In the genomic region with DNA sequence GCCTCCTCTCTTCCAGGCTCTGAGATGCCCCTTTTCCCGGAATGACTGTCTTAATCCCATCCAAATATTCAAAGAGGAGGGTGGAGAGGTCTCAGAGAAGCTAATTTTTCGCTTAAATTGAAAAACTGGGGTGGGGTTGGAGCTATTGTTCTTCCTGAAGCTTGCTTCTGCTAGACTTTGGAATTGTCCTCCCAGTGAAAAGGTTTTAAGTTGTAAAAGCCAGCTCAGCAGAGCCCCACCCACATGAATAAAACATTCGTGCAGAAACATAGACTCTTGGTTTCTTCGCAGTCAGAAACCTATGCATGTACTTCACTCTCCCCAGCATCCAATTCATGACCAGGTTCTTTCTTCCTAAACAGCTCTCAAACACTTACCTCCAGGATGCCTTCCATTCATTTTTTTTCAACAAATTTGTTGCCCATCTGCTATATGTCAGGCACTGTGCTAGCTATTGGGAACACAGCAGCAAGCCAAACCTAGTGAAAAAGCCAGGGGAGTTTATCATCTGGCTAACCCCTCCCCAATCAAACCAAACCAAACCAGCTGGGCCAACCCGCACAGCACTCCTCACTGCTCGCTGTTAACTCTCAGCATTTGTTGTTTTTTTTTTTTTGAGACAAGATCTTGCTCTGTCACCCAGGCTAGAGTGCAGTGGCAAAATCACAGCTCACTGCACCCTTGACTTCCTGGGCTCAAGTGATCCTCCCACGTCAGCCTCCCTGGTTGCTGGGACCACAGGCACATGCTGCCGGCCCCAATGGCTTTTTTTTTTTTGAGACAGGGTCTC, we compare ENCODE assay signal across 23 cellular contexts. TPM values are rescaled to one million over a fixed set of nuclear protein-coding genes. Genes with fewer than 3 reads are reported as not detected.
A peak's percentile ranks its signal among the peaks of the same experiment; 100 is the strongest.
DNase-seq lines count a peak whose midpoint lies in the region; ATAC-seq and TF ChIP-seq lines count a peak whose summit lies in the region.
"Had no signal": no experiment of that assay in that cellular context is flagged by ENCODE, and none has a peak within 500 bp of the region (broad histone marks: within the 10 kb centered on the region; RNA-seq: fewer than 3 reads in every experiment).

No MANE protein-coding gene starts in this region.

- H3K36me3 ChIP-seq in PC-9 (ENCODE audit: low read depth) = no peaks in the 10 kb centered on the region
- no peaks in the 10 kb centered on the region for H3K36me3 ChIP-seq in iPS DF 6.9 (ENCODE audit: control insufficient read depth, insufficient read depth, low read length)
- no peaks in the 10 kb centered on the region for H3K36me3 ChIP-seq in neuronal stem cell (replicated peaks in 1 of 2; ENCODE audit: control insufficient read depth in 2 of 2, insufficient read depth in 2 of 2, low read length in 2 of 2)
- H3K36me3 ChIP-seq in uterus = no peaks in the 10 kb centered on the region
- H3K36me3 ChIP-seq: adrenal gland had no signal

- H2AK5ac ChIP-seq in neuronal stem cell (ENCODE audit: low read depth, low read length) = no peak overlapping the region

- no peaks in the 10 kb centered on the region for H3K79me2 ChIP-seq in PC-9 (ENCODE audit: low read depth)

- no peak overlapping the region for H4K91ac ChIP-seq in neuronal stem cell (ENCODE audit: low read depth, low read length, poor library complexity)

- H3F3A ChIP-seq in PC-9 (ENCODE audit: insufficient read depth, low read depth) = peaks cover 7% of the 10 kb centered on the region; the same call in 1 of the 2 replicates

- POLR2A ChIA-PET in PC-9 (lab: Charles Lee; ENCODE audit: unreplicated experiment) = no interaction called here

- H2BK120ac ChIP-seq in neuronal stem cell (ENCODE audit: low read depth, low read length) = no peak overlapping the region

- no peak overlapping the region for H2BK15ac ChIP-seq in neuronal stem cell (ENCODE audit: low read length)

- no peaks in the 10 kb centered on the region for H3K79me1 ChIP-seq in neuronal stem cell (ENCODE audit: low read depth, low read length)

- no peak overlapping the region for H2BK12ac ChIP-seq in neuronal stem cell (ENCODE audit: low read length)

- no peak for ATAC-seq in GM18867 (IDR thresholded peaks at IDR 0.05; ENCODE audit: unreplicated experiment)
- ATAC-seq: natural killer cell treated with Interleukin-12 subunit alpha and Interleukin-12 subunit beta and Interleukin-15 and Interleukin-18, amount 100 ng/mL, for 72 hours; right cardiac atrium; stimulated activated naive B cell treated with anti-CD40 and anti-IgM and Interleukin-4, amounts not matched to agents 10 μg/mL and 1 μg/mL and 100 μg/mL, for 72 hours had no signal

- H3K4me1 ChIP-seq in PC-9 (replicated peaks; ENCODE audit: insufficient read depth) = peaks cover 13% of the 10 kb centered on the region
- H3K4me1 ChIP-seq in iPS DF 6.9 (ENCODE audit: control insufficient read depth, insufficient read depth, low read length) = no peaks in the 10 kb centered on the region
- peaks cover 2 to 3% of the 10 kb centered on the region in 2 donors for H3K4me1 ChIP-seq in neuronal stem cell (ENCODE audit: control insufficient read depth in 2 of 2, insufficient read depth in 1 of 2, low read depth in 1 of 2, low read length in 2 of 2)
- no peaks in the 10 kb centered on the region for H3K4me1 ChIP-seq in uterus
- H3K4me1 ChIP-seq: adrenal gland had no signal

- peak overlapping the region; percentile 22; the same call in 1 of the 2 replicates for H3K4me3 ChIP-seq in PC-9
- 0 out of 2 replicates have a peak overlapping the region, but pooled peaks have one; percentile 9 for H3K4me3 ChIP-seq in iPS DF 6.9 (ENCODE audit: low read length)
- no peak overlapping the region for H3K4me3 ChIP-seq in neuronal stem cell (ENCODE audit: low read length in 2 of 2)
- no peak overlapping the region for H3K4me3 ChIP-seq in uterus
- H3K4me3 ChIP-seq: adrenal gland had no signal

- TF ChIP-seq CTCF in PC-9 (conservative IDR thresholded peaks at IDR 0.05) (no peak), uterus (IDR thresholded peaks at IDR 0.05) (no peak)

- H3K9me2 ChIP-seq in PC-9 (ENCODE audit: insufficient read depth) = no peaks in the 10 kb centered on the region

- peak; percentile 50 for DNase-seq in DMS53 (lab: John Stamatoyannopoulos, UW)
- no peak for DNase-seq in PC-9
- DNase-seq in iPS DF 6.9 (ENCODE audit: low read depth, low spot score) = no peak
- no peak for DNase-seq in neuronal stem cell (ENCODE audit: low spot score)
- no peak for DNase-seq in uterus
- no peak for DNase-seq in NCI-H2107 (lab: John Stamatoyannopoulos, UW)
- no peak for DNase-seq in C1 segment of cervical spinal cord (lab: John Stamatoyannopoulos, UW)
- DNase-seq: ACHN; activated CD4-positive, alpha-beta T cell treated with anti-CD3 and anti-CD28 coated beads for 48 hours; activated effector memory CD4-positive, alpha-beta T cell treated with anti-CD3 and anti-CD28 coated beads, Interleukin-2, amount 50 U/mL, for 16 hours; adrenal gland; CD4-positive, CD25-positive, alpha-beta regulatory T cell; DND-41; H9; immature natural killer cell; Kasumi-1; mammary epithelial cell; NCI-H1417; right cardiac atrium; RPMI8226; stimulated activated naive B cell treated with anti-CD40 and anti-IgM and Interleukin-4, amounts not matched to agents 10 μg/mL and 1 μg/mL and 100 μg/mL, for 72 hours had no signal

- H3K18ac ChIP-seq in neuronal stem cell (ENCODE audit: low read length) = no peak overlapping the region

- H3K27ac ChIP-seq in PC-9 (0 out of 2 replicates have a peak overlapping the region, but pooled peaks have one; percentile 11), iPS DF 6.9 (ENCODE audit: low read length) (no peak overlapping the region), neuronal stem cell (replicated peaks; ENCODE audit: low read length) (no peak overlapping the region), uterus (no peak overlapping the region)
- H3K27ac ChIP-seq: adrenal gland had no signal

- H3K14ac ChIP-seq in neuronal stem cell (ENCODE audit: low read length) = no peak overlapping the region

- no peak overlapping the region for H3K4ac ChIP-seq in neuronal stem cell (ENCODE audit: low read length)

- H3K23ac ChIP-seq in neuronal stem cell (ENCODE audit: low read depth, low read length, poor library complexity) = no peak overlapping the region

- H3K9me3 ChIP-seq in PC-9 (ENCODE audit: insufficient read depth, low read depth) = peaks cover 3% of the 10 kb centered on the region; the same call in 1 of the 2 replicates
- H3K9me3 ChIP-seq in iPS DF 6.9 (ENCODE audit: control insufficient read depth, insufficient read depth, low read length) = no peaks in the 10 kb centered on the region
- H3K9me3 ChIP-seq in neuronal stem cell (replicated peaks in 1 of 2; ENCODE audit: control insufficient read depth in 2 of 2, insufficient read depth in 1 of 2, low read depth in 1 of 2, low read length in 2 of 2) = no peaks in the 10 kb centered on the region
- H3K9me3 ChIP-seq in uterus = no peaks in the 10 kb centered on the region
- H3K9me3 ChIP-seq: adrenal gland had no signal

- no peak overlapping the region for H4K8ac ChIP-seq in neuronal stem cell (ENCODE audit: low read depth, low read length)

- H3K27me3 ChIP-seq in PC-9 (ENCODE audit: insufficient read depth, low read depth) = no peaks in the 10 kb centered on the region
- H3K27me3 ChIP-seq in iPS DF 6.9 (ENCODE audit: control insufficient read depth, insufficient read depth, low read length) = no peaks in the 10 kb centered on the region
- no peaks in the 10 kb centered on the region for H3K27me3 ChIP-seq in neuronal stem cell (ENCODE audit: control insufficient read depth in 3 of 3, insufficient read depth in 3 of 3, low read depth in 1 of 3, low read length in 3 of 3)
- H3K27me3 ChIP-seq in uterus = no peaks in the 10 kb centered on the region
- H3K27me3 ChIP-seq: adrenal gland had no signal

- CTCF ChIA-PET in PC-9 (lab: Charles Lee) = interaction anchor here (0.7 kb wide), 1 partner anchor 48 kb away, joined by 3 read pairs; no protein-coding TSS in a partner anchor

- H4K20me1 ChIP-seq in PC-9 (ENCODE audit: insufficient read depth) = no peaks in the 10 kb centered on the region

- H2AFZ ChIP-seq in PC-9 (peak overlapping the region; percentile 74), neuronal stem cell (ENCODE audit: low read length) (peak overlapping the region; percentile 79)

- no CpG with 5 or more reads among the region's 8 CpGs for WGBS in iPS DF 6.9 (ENCODE audit: insufficient coverage, insufficient read length)
- WGBS in neuronal stem cell (ENCODE audit: extremely low coverage in 2 of 2, insufficient read length in 2 of 2, insufficient replicate concordance in 1 of 2), 2 donors = no CpG with 5 or more reads among the region's 8 CpGs

- TF ChIP-seq POLR2A in uterus (IDR thresholded peaks at IDR 0.05) = no peak

- no peak overlapping the region for H3K9ac ChIP-seq in neuronal stem cell (ENCODE audit: low read depth, low read length, poor library complexity)

- no peak overlapping the region for H2BK5ac ChIP-seq in neuronal stem cell (ENCODE audit: low read length)

- TSS peak; percentile 34 for BruUV-seq in PC-9 (replicated peaks; lab: Mats Ljungman, UMichigan)

- H3K4me2 ChIP-seq in PC-9 (peak overlapping the region; percentile 62), neuronal stem cell (ENCODE audit: insufficient read depth, low read length, poor library complexity, severe bottlenecking) (no peak overlapping the region)

- intact Hi-C loops in PC-9 (cut with micrococcal nuclease; ENCODE audit: unreplicated experiment) (no loop called here), uterus (cut with DNase I; ENCODE audit: low total_unique reads) (no loop called here)

RNA-seq across cellular contexts. Expression of a gene that starts 37.9 kb away (rescaled TPM):
- total RNA-seq in PC-9 (2021) (66.5 and 77.4 TPM in 2 replicates), uterus (10 to 100 TPM in 2 of 4 donors, 1 to 10 TPM in 2; 3.9 to 29.5 (median 7.8) TPM)
- 13.0 TPM for polyA plus RNA-seq in neuronal stem cell (2013, experiment 1 of 2)
- 13.4 TPM for polyA plus RNA-seq in neuronal stem cell (2013, experiment 2 of 2)

RNA-seq across cellular contexts. Expression of a gene that starts 39.7 kb away (rescaled TPM):
- total RNA-seq in PC-9 (2021) (16.2 and 21.0 TPM in 2 replicates), uterus (1 to 10 TPM in 1 of 4 donors, under 1 TPM in 2, not detected in 1; 0.26 to 7.4 (median 0.70) TPM)
- 4.6 TPM for polyA plus RNA-seq in neuronal stem cell (2013, experiment 1 of 2)
- 5.1 TPM for polyA plus RNA-seq in neuronal stem cell (2013, experiment 2 of 2)
- polyA plus RNA-seq: immature natural killer cell had no signal

Comparison
In these comparisons a context has a peak if more than half of its experiments do, and no peak if none do; other contexts are left out.
1. H3K4me3 ChIP-seq: peak in PC-9 (single experiment) and iPS DF 6.9 (single experiment); none in neuronal stem cell (0 of 2) and uterus (0 of 2).